8 cellular contexts compared by ENCODE assay signal in the genomic region with DNA sequence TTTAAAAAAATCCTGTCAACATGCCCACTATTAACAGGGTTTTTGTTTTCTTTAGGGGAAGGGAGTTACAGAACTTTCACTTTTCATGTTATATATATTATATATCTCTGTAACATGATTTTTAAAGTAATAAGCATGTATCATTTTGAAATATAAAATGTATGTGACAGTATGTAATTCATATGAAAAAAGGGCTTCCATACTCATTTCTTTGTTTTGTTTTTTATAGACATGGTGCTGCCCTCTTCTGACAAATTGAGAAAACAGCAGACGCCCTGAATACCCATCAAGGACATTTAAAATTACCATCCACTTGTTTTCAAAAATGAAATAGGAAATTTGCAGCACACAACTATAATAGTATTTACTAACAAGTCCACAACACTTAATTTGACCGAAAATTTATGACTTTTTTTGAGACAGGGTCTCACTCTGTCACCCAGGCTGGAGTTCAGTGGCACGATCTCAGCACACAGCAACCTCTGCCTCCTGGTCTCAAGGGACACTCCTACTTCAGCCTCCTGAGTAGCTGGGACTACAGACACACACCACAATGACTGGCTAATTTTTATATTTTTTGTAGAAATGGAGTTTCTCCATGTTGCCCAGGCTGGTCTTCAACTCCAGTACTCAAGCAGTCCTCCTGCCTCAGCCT. TPM values are rescaled to one million over a fixed set of nuclear protein-coding genes. Genes with fewer than 3 reads are reported as not detected.
DNase-seq lines count a peak whose midpoint lies in the region; ATAC-seq, FAIRE-seq and TF ChIP-seq lines count a peak whose summit lies in the region.

No MANE protein-coding gene starts in this region.

- TF ChIP-seq CTCF in A549 (IDR thresholded peaks at IDR 0.05) (peak; percentile 77), coronary artery (IDR thresholded peaks at IDR 0.05) (peak; percentile 43), mesothelial cell of epicardium (IDR thresholded peaks at IDR 0.05; ENCODE audit: unreplicated experiment) (peak; percentile 66)

- H3K27ac Mint-ChIP-seq in mesothelial cell of epicardium, result no peak overlapping the region

- H3K4me1 ChIP-seq in A549, result no peaks in the 10 kb centered on the region

- no peak for TF ChIP-seq POLR2A in A549 (IDR thresholded peaks at IDR 0.05; ENCODE audit: low read length)

- peak in 1 of 2 experiments; percentile 64; a peak in 2 of 6 replicates for ATAC-seq in A549
- no peak for ATAC-seq in GM18517 (IDR thresholded peaks at IDR 0.05; ENCODE audit: unreplicated experiment)
- no peak for ATAC-seq in HG03520 (IDR thresholded peaks at IDR 0.05; ENCODE audit: unreplicated experiment)

- H3K4me3 Mint-ChIP-seq in mesothelial cell of epicardium, result no peak overlapping the region

- WGBS in A549 (ENCODE audit: missing lambda C conversion rate), result 28% methylated on average over 3 of the region's 3 CpGs

- H3K27me3 Mint-ChIP-seq in mesothelial cell of epicardium (ENCODE audit: low read depth), result no peaks in the 10 kb centered on the region

- no peaks in the 10 kb centered on the region for H3K9me3 Mint-ChIP-seq in mesothelial cell of epicardium

- peaks cover 14% of the 10 kb centered on the region for H3K36me3 Mint-ChIP-seq in mesothelial cell of epicardium

- no peak overlapping the region for H3K27ac ChIP-seq in A549
- H3K27ac ChIP-seq in coronary artery, result peak overlapping the region; percentile 33 to 88

- POLR2A ChIA-PET in A549 (lab: Yijun Ruan, JAX), result no interaction called here

- FAIRE-seq in A549 (lab: Jason Lieb, UNC), result no peak

- peaks cover 10% of the 10 kb centered on the region for H3K4me1 Mint-ChIP-seq in mesothelial cell of epicardium

- TF ChIP-seq EP300 in A549 (IDR thresholded peaks at IDR 0.05), result no peak

- no peak overlapping the region for H3K4me2 ChIP-seq in A549

- no peaks in the 10 kb centered on the region for H3K9me3 ChIP-seq in A549

- CTCF ChIA-PET in A549 (lab: Yijun Ruan, JAX), result interaction anchor here (0.7 to 15.6 kb wide), 20 partner anchors 8 to 245 kb away, joined by 3 to 158 read pairs (median 4); no protein-coding TSS in a partner anchor

- peak; percentile 33 to 44 for DNase-seq in A549 (ENCODE audit: low read depth in 1 of 2, low spot score in 1 of 2)
- DNase-seq in ELF-1 (ENCODE audit: low read depth, low spot score), result peak; percentile 8
- DNase-seq in NCI-H2171 (lab: John Stamatoyannopoulos, UW), result peak; percentile 10
- DNase-seq in coronary artery (ENCODE audit: low spot score), result no peak
- DNase-seq in mesothelial cell of epicardium (ENCODE audit: low spot score in 2 of 2, unreplicated experiment in 2 of 2), result no peak
- DNase-seq in NCI-H2029 treated with DMSO at 0.1 percent for 48 hours (lab: John Stamatoyannopoulos, UW), result no peak

- TF ChIP-seq RAD21 in A549 (conservative IDR thresholded peaks at IDR 0.05 in 1 of 2, IDR thresholded peaks at IDR 0.05 in 1 of 2), result peak; percentile 58 to 67

- no peak overlapping the region for H3K4me3 ChIP-seq in A549
- no peak overlapping the region for H3K4me3 ChIP-seq in coronary artery

TF ChIP-seq in A549, 52 proteins besides CTCF, POLR2A, EP300 and RAD21:
- TF ChIP-seq JUNB (IDR thresholded peaks at IDR 0.05) (no peak), SMC3 (IDR thresholded peaks at IDR 0.05) (peak; percentile 62; the same call in 2 of the 3 replicates), MAFK (IDR thresholded peaks at IDR 0.05; ENCODE audit: partially characterized antibody) (no peak)
- TF ChIP-seq, protein P1, sequence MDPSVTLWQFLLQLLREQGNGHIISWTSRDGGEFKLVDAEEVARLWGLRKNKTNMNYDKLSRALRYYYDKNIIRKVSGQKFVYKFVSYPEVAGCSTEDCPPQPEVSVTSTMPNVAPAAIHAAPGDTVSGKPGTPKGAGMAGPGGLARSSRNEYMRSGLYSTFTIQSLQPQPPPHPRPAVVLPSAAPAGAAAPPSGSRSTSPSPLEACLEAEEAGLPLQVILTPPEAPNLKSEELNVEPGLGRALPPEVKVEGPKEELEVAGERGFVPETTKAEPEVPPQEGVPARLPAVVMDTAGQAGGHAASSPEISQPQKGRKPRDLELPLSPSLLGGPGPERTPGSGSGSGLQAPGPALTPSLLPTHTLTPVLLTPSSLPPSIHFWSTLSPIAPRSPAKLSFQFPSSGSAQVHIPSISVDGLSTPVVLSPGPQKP (IDR thresholded peaks at IDR 0.05; ENCODE audit: low read depth, low read length), result no peak

RNA-seq across cellular contexts. Expression of gene CFDP1, which starts 30.4 kb away (rescaled TPM):
- 47.2 and 70.2 TPM in 2 replicates for polyA plus RNA-seq in A549 (2011; rRNA removed)
- polyA plus RNA-seq in A549 (2012; cell fraction: cytosol; rRNA removed), result 16.1 and 23.8 TPM in 2 replicates
- 3.9 and 8.4 TPM in 2 replicates for polyA plus RNA-seq in A549 (2012; cell fraction: nucleus; rRNA removed)
- polyA plus RNA-seq in A549 (2017; fragmentation: RNase III; extraction: RNeasy Plus Mini Kit Qiagen cat#74134 plus additional on column Dnase treatment), result 50.9 to 72.8 TPM (median 71.6 TPM) in 3 replicates
- polyA minus RNA-seq in A549 (2011; rRNA and poly(A)+ RNA removed), result 12.3 and 13.6 TPM in 2 replicates
- 86.7 to 89.1 TPM (median 87.0 TPM) in 3 replicates for total RNA-seq in mesothelial cell of epicardium

Comparison
In these comparisons a context has a peak if more than half of its experiments do, and no peak if none do; other contexts are left out.
1. DNase-seq: peak in A549 (2 of 2), ELF-1 (single experiment) and NCI-H2171 (single experiment); none in coronary artery (single experiment), mesothelial cell of epicardium (0 of 2) and NCI-H2029 treated with DMSO at 0.1 percent for 48 hours (single experiment).
2. H3K27ac ChIP-seq: peak in coronary artery (2 of 2); none in A549 (0 of 2).
3. Peak in every context shown above with its lines, with median percentiles within 50 percentile points of each other: CTCF ChIP-seq.